ENCODE assay signal across 8 cellular contexts in the genomic region with DNA sequence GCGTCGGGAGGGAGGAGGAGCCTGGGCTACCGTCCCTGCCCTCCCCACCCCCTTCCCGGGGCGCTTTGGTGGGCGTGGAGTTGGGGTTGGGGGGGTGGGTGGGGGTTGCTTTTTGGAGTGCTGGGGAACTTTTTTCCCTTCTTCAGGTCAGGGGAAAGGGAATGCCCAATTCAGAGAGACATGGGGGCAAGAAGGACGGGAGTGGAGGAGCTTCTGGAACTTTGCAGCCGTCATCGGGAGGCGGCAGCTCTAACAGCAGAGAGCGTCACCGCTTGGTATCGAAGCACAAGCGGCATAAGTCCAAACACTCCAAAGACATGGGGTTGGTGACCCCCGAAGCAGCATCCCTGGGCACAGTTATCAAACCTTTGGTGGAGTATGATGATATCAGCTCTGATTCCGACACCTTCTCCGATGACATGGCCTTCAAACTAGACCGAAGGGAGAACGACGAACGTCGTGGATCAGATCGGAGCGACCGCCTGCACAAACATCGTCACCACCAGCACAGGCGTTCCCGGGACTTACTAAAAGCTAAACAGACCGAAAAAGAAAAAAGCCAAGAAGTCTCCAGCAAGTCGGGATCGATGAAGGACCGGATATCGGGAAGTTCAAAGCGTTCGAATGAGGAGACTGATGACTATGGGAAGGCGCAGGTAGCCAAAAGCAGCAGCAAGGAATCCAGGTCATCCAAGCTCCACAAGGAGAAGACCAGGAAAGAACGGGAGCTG. TPM values are rescaled to one million over a fixed set of nuclear protein-coding genes. Genes with fewer than 3 reads are reported as not detected.
DNase-seq lines count a peak whose midpoint lies in the region; ATAC-seq and TF ChIP-seq lines count a peak whose summit lies in the region.

No MANE protein-coding gene starts in this region.

- H3K4me3 ChIP-seq in BE2C (ENCODE audit: low read depth, low read length) (peak overlapping the region; percentile 87), testis (peak overlapping the region; percentile 89 to 90)

- H3K9me3 ChIP-seq in BE2C (no peaks in the 10 kb centered on the region), testis (no peaks in the 10 kb centered on the region)

- H3K27ac Mint-ChIP-seq in activated CD4-positive, alpha-beta T cell treated with anti-CD3 and anti-CD28 coated beads, Interleukin-2, amount 10 ng/mL, durations not matched to agents 7 days and 5 days, result peak overlapping the region; percentile 95

- no peaks in the 10 kb centered on the region for H3K27me3 Mint-ChIP-seq in activated CD4-positive, alpha-beta T cell treated with anti-CD3 and anti-CD28 coated beads, Interleukin-2, amount 10 ng/mL, durations not matched to agents 7 days and 5 days

- H3K4me1 Mint-ChIP-seq in activated CD4-positive, alpha-beta T cell treated with anti-CD3 and anti-CD28 coated beads, Interleukin-2, amount 10 ng/mL, durations not matched to agents 7 days and 5 days, result peaks cover 37% of the 10 kb centered on the region

- TF ChIP-seq POLR2A in testis (IDR thresholded peaks at IDR 0.05), result no peak

- WGBS in testis, 2 donors, result 0 to 1% methylated on average over 25 to 37 of the region's 37 CpGs

- TF ChIP-seq CTCF in BE2C (IDR thresholded peaks at IDR 0.05; ENCODE audit: low read depth, low read length) (no peak), testis (IDR thresholded peaks at IDR 0.05) (no peak)

- no peaks in the 10 kb centered on the region for H3K4me1 ChIP-seq in BE2C
- H3K4me1 ChIP-seq in testis, result peaks cover 14% of the 10 kb centered on the region

- H3K9me3 Mint-ChIP-seq in activated CD4-positive, alpha-beta T cell treated with anti-CD3 and anti-CD28 coated beads, Interleukin-2, amount 10 ng/mL, durations not matched to agents 7 days and 5 days, result no peaks in the 10 kb centered on the region

- H3K36me3 ChIP-seq in BE2C (no peaks in the 10 kb centered on the region; the same call in 1 of the 2 replicates), testis (ENCODE audit: low read depth, missing control alignments) (no peaks in the 10 kb centered on the region)

- H3K27me3 ChIP-seq in BE2C, result no peaks in the 10 kb centered on the region
- H3K27me3 ChIP-seq in testis, result no peaks in the 10 kb centered on the region

- intact Hi-C loops in testis (cut with DNase I; ENCODE audit: low total_unique reads), result no loop called here

- H3K4me3 Mint-ChIP-seq in activated CD4-positive, alpha-beta T cell treated with anti-CD3 and anti-CD28 coated beads, Interleukin-2, amount 10 ng/mL, durations not matched to agents 7 days and 5 days, result peak overlapping the region; percentile 86

- POLR2A ChIA-PET in activated CD4-positive, alpha-beta T cell treated with anti-CD3 and anti-CD28 coated beads, Interleukin-2, amount 10 ng/mL, durations not matched to agents 7 days and 5 days (lab: Charles Lee), result interaction anchor here (1.8 kb wide), 1 partner anchor 11 kb away, joined by 7 read pairs; a partner anchor contains a TSS

- peak; percentile 55 for ATAC-seq in GM19043 (IDR thresholded peaks at IDR 0.05; ENCODE audit: low read depth, unreplicated experiment)
- no peak for ATAC-seq in GM19397 (IDR thresholded peaks at IDR 0.05; ENCODE audit: unreplicated experiment)

- DNase-seq in BE2C (peak; percentile 73), HT1080 (ENCODE audit: low read depth) (peak; percentile 11), epithelial cell of prostate (ENCODE audit: low read depth, low spot score) (no peak), mucosa of gallbladder (ENCODE audit: low spot score) (peak; percentile 11), testis (peak; percentile 75)
- no peak for DNase-seq in activated CD4-positive, alpha-beta T cell treated with anti-CD3 and anti-CD28 coated beads, Interleukin-2, amount 10 ng/mL, durations not matched to agents 7 days and 5 days

- peak overlapping the region; percentile 93 for H3K27ac ChIP-seq in epithelial cell of prostate
- H3K27ac ChIP-seq in testis, result peak overlapping the region; percentile 93 to 96

- CTCF ChIA-PET in activated CD4-positive, alpha-beta T cell treated with anti-CD3 and anti-CD28 coated beads, Interleukin-2, amount 10 ng/mL, durations not matched to agents 7 days and 5 days (lab: Charles Lee), result interaction anchor here (0.6 to 2.8 kb wide), 7 partner anchors 11 to 643 kb away, joined by 3 to 12 read pairs (median 3); a partner anchor contains a TSS

- H3K36me3 Mint-ChIP-seq in activated CD4-positive, alpha-beta T cell treated with anti-CD3 and anti-CD28 coated beads, Interleukin-2, amount 10 ng/mL, durations not matched to agents 7 days and 5 days (ENCODE audit: low read depth), result peaks cover 27% of the 10 kb centered on the region

RNA-seq across cellular contexts. Expression of a gene that starts 0.8 kb away (rescaled TPM):
- polyA plus RNA-seq in BE2C (2012; ENCODE audit: insufficient read depth, insufficient read length, low read depth), result 52.2 TPM
- 39.4 and 43.5 TPM in 2 replicates for total RNA-seq in HT1080 (2014; rRNA removed; shearing (Covaris generic))
- 15.3 and 20.0 TPM in 2 replicates for polyA plus RNA-seq in HT1080 (2015; cell fraction: cytosol; rRNA removed)
- polyA plus RNA-seq in HT1080 (2015; cell fraction: nucleus; rRNA removed), result 44.4 and 51.4 TPM in 2 replicates
- 100 to 1,000 TPM in 1 of 2 experiments, 10 to 100 TPM in 1; 89.9 to 100 TPM for total RNA-seq in activated CD4-positive, alpha-beta T cell treated with anti-CD3 and anti-CD28 coated beads, Interleukin-2, amount 10 ng/mL, durations not matched to agents 7 days and 5 days
- total RNA-seq in mucosa of gallbladder (56.9 TPM), testis (100 to 1,000 TPM; 103 to 113 TPM)
- 60.3 TPM for polyA plus RNA-seq in testis (ENCODE audit: insufficient read depth, low read depth, low replicate concordance)

RNA-seq across cellular contexts. Expression of a gene that starts 11.0 kb away (rescaled TPM):
- 48.9 TPM for polyA plus RNA-seq in BE2C (2012; ENCODE audit: insufficient read depth, insufficient read length, low read depth)
- 23.0 and 24.5 TPM in 2 replicates for total RNA-seq in HT1080 (2014; rRNA removed; shearing (Covaris generic))
- polyA plus RNA-seq in HT1080 (2015; cell fraction: cytosol; rRNA removed), result 21.7 and 31.6 TPM in 2 replicates
- polyA plus RNA-seq in HT1080 (2015; cell fraction: nucleus; rRNA removed), result 43.5 and 43.8 TPM in 2 replicates
- 10 to 100 TPM; 55.8 to 59.1 TPM for total RNA-seq in activated CD4-positive, alpha-beta T cell treated with anti-CD3 and anti-CD28 coated beads, Interleukin-2, amount 10 ng/mL, durations not matched to agents 7 days and 5 days
- total RNA-seq in mucosa of gallbladder (27.4 TPM), testis (10 to 100 TPM; 31.1 to 32.3 TPM)
- 32.8 TPM for polyA plus RNA-seq in testis (ENCODE audit: insufficient read depth, low read depth, low replicate concordance)

Comparison
In these comparisons a context has a peak if more than half of its experiments do, and no peak if none do; other contexts are left out.
1. DNase-seq: peak in BE2C (single experiment), HT1080 (single experiment), mucosa of gallbladder (single experiment) and testis (single experiment); none in activated CD4-positive, alpha-beta T cell treated with anti-CD3 and anti-CD28 coated beads, Interleukin-2, amount 10 ng/mL, durations not matched to agents 7 days and 5 days (single experiment) and epithelial cell of prostate (single experiment).